ENCODE assay signal across 17 cellular contexts in the genomic region with DNA sequence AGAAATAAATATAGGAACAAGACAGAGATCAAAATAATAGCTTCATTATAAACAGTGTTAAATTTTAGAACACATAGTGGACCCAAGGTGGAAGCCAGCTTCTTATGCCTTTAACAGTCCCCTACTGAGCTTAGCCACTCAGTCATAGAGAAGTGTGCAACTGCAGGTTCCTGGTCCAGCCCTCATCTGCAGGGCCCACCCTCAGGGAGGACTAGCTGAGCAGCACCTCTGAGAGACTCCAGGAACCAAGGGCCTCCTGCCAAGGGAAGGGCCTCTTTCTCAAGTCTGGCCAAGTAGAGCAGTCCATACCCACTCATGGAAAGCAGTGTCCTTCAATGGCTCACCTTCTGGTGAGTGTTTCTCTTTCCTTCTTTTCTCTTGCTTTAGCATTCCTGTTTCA.
"Had no signal": no experiment of that assay in that cellular context is flagged by ENCODE, and none has a peak within 500 bp of the region (broad histone marks: within the 10 kb centered on the region; RNA-seq: fewer than 3 reads in every experiment).

No MANE protein-coding gene starts in this region.

- H3K36me3 Mint-ChIP-seq: activated naive CD4-positive, alpha-beta T cell treated with anti-CD3 and anti-CD28 coated beads, Interleukin-2, amount 50 U/mL, for 72 hours had no signal

- H3K27ac Mint-ChIP-seq: activated CD4-positive, alpha-beta memory T cell treated with anti-CD3 and anti-CD28 coated beads, Interleukin-2, amount 10 ng/mL, durations not matched to agents 7 days and 5 days; activated naive CD4-positive, alpha-beta T cell treated with anti-CD3 and anti-CD28 coated beads, Interleukin-2, amount 50 U/mL, for 72 hours had no signal

- H3K9me3 Mint-ChIP-seq: activated CD4-positive, alpha-beta memory T cell treated with anti-CD3 and anti-CD28 coated beads, Interleukin-2, amount 10 ng/mL, durations not matched to agents 7 days and 5 days; nephron had no signal

- H3K9me3 ChIP-seq: body of pancreas, colonic mucosa, gastrocnemius medialis, stomach, testis had no signal

- H3K27ac ChIP-seq: body of pancreas, colonic mucosa, gastrocnemius medialis, testis had no signal

- H3K27me3 Mint-ChIP-seq: activated CD4-positive, alpha-beta memory T cell treated with anti-CD3 and anti-CD28 coated beads, Interleukin-2, amount 10 ng/mL, durations not matched to agents 7 days and 5 days had no signal

- H3K4me3 Mint-ChIP-seq: activated CD4-positive, alpha-beta memory T cell treated with anti-CD3 and anti-CD28 coated beads, Interleukin-2, amount 10 ng/mL, durations not matched to agents 7 days and 5 days; nephron had no signal

- ATAC-seq: activated naive CD4-positive, alpha-beta T cell treated with anti-CD3 and anti-CD28 coated beads, Interleukin-2, amount 50 U/mL, for 72 hours; body of pancreas; gastrocnemius medialis had no signal

- H3K27me3 ChIP-seq: body of pancreas, colonic mucosa, gastrocnemius medialis, stomach, testis had no signal

- H3K4me3 ChIP-seq: body of pancreas, colonic mucosa, gastrocnemius medialis, stomach, testis had no signal

- DNase-seq: activated CD4-positive, alpha-beta memory T cell treated with anti-CD3 and anti-CD28 coated beads, Interleukin-2, amount 10 ng/mL, durations not matched to agents 7 days and 5 days; activated CD4-positive, alpha-beta T cell treated with anti-CD3 and anti-CD28 coated beads for 4 hours; activated CD8-positive, alpha-beta memory T cell treated with anti-CD3 and anti-CD28 coated beads, Interleukin-2, amount 50 U/mL, for 4 hours; activated effector memory CD4-positive, alpha-beta T cell treated with anti-CD3 and anti-CD28 coated beads, Interleukin-2, amount 50 U/mL, for 16 hours; activated T-cell treated with anti-CD3 and anti-CD28 coated beads, Interleukin-2, amount 50 U/mL, for 48 hours; body of pancreas; central memory CD4-positive, alpha-beta T cell; colonic mucosa; gastrocnemius medialis; hypothalamus; kidney; nucleus accumbens; stimulated activated CD4-positive, alpha-beta T cell treated with anti-CD3 and anti-CD28 coated beads, Interleukin-1b, Interleukin-23, amount 100 ng/mL, for 48 hours; stomach; testis had no signal

- H3K4me1 Mint-ChIP-seq: activated CD4-positive, alpha-beta memory T cell treated with anti-CD3 and anti-CD28 coated beads, Interleukin-2, amount 10 ng/mL, durations not matched to agents 7 days and 5 days had no signal

- H3K4me1 ChIP-seq: body of pancreas, colonic mucosa, gastrocnemius medialis, testis had no signal

- H3K36me3 ChIP-seq: colonic mucosa, gastrocnemius medialis, stomach had no signal
